In genomic region chr19:32661318-32661717, GRCh38 we compare ENCODE assay signal across 1 cellular context.
TF ChIP-seq lines count a peak whose summit lies in the region.

No MANE protein-coding gene starts in this region.

TF ChIP-seq in endothelial cell of umbilical vein, 7 proteins besides CTCF, POLR2A, EP300 and RAD21:
- no peak for TF ChIP-seq GATA2 (IDR thresholded peaks at IDR 0.05; ENCODE audit: insufficient read depth, insufficient read length, low read depth, low read length)
- TF ChIP-seq EZH2 (IDR thresholded peaks at IDR 0.05; ENCODE audit: borderline replicate concordance, low read depth, low read length, severe bottlenecking) = no peak
- no peak for TF ChIP-seq JUN (IDR thresholded peaks at IDR 0.05; ENCODE audit: borderline replicate concordance, insufficient read depth, insufficient read length, low read depth)
- no peak for TF ChIP-seq POLR2AphosphoS5 (IDR thresholded peaks at IDR 0.05; ENCODE audit: insufficient read depth, low read depth, low read length)
- no peak for TF ChIP-seq MYC (IDR thresholded peaks at IDR 0.05; ENCODE audit: low read depth, low read length)
- no peak for TF ChIP-seq FOS (IDR thresholded peaks at IDR 0.05; ENCODE audit: borderline replicate concordance, insufficient read depth, low read length)
- no peak for TF ChIP-seq MAX (IDR thresholded peaks at IDR 0.05; ENCODE audit: insufficient read depth, insufficient read length)
